In genomic region chr16:89883346-89884040, GRCh38 we compare ENCODE assay signal across 28 cellular contexts. TPM values are rescaled to one million over a fixed set of nuclear protein-coding genes. Genes with fewer than 3 reads are reported as not detected.
DNase-seq lines count a peak whose midpoint lies in the region; ATAC-seq, FAIRE-seq and TF ChIP-seq lines count a peak whose summit lies in the region.
"Had no signal": no experiment of that assay in that cellular context is flagged by ENCODE, and none has a peak within 500 bp of the region (broad histone marks: within the 10 kb centered on the region; RNA-seq: fewer than 3 reads in every experiment).

No MANE protein-coding gene starts in this region.

- H2AFZ ChIP-seq in HepG2 (ENCODE audit: low read length), result no peak overlapping the region

- H3K27me3 ChIP-seq in HepG2 (ENCODE audit: control insufficient read depth in 1 of 2, insufficient read depth in 2 of 2, low read length in 2 of 2), result no peaks in the 10 kb centered on the region
- no peaks in the 10 kb centered on the region for H3K27me3 ChIP-seq in right lobe of liver
- no peaks in the 10 kb centered on the region for H3K27me3 ChIP-seq in H7 (ENCODE audit: control insufficient read depth, insufficient read depth, low read length)
- H3K27me3 ChIP-seq: BLaER1, pancreas, transverse colon had no signal

- no peak for ATAC-seq in HepG2
- ATAC-seq in right lobe of liver, result no peak
- ATAC-seq in T-helper 17 cell, result no peak
- ATAC-seq in HG03460 (IDR thresholded peaks at IDR 0.05; ENCODE audit: unreplicated experiment), result no peak
- ATAC-seq: activated T-cell treated with anti-CD3 and anti-CD28 coated beads, Interleukin-2, amount 50 U/mL, for 4 hours; Panc1; pancreas had no signal

- H4K20me1 ChIP-seq in HepG2 (ENCODE audit: insufficient read depth, low read length), result peaks cover 11% of the 10 kb centered on the region

- intact Hi-C loops in HepG2 (cut with micrococcal nuclease; ENCODE audit: unreplicated experiment), result no loop called here
- intact Hi-C loops in right lobe of liver (cut with DNase I), result no loop called here

- no peak for FAIRE-seq in HepG2 (lab: Jason Lieb, UNC)
- FAIRE-seq: GM19239, pancreas had no signal

- no peaks in the 10 kb centered on the region for H3K4me1 ChIP-seq in HepG2 (ENCODE audit: insufficient read depth, low read length)
- no peaks in the 10 kb centered on the region for H3K4me1 ChIP-seq in right lobe of liver
- H3K4me1 ChIP-seq: left ventricle myocardium inferior, pancreas, transverse colon had no signal

- DNase-seq in HepG2 (ENCODE audit: low spot score) (no peak), right lobe of liver (no peak), T-helper 17 cell (no peak), mesothelial cell of epicardium (ENCODE audit: low spot score in 2 of 2, unreplicated experiment in 2 of 2) (no peak), H7 (no peak), hepatic stellate cell (ENCODE audit: low spot score) (no peak)
- DNase-seq: activated CD4-positive, alpha-beta T cell treated with anti-CD3 and anti-CD28 coated beads, Interleukin-2, amount 50 U/mL, for 1 hour; activated T-cell treated with anti-CD3 and anti-CD28 coated beads, Interleukin-2, amount 50 U/mL, for 4 hours; aorta; DMS79 treated with DMSO at 0.1 percent for 48 hours; GF-D8; Kasumi-1; left ventricle myocardium inferior; MV-4-11; naive B cell; NCI-H1436 treated with DMSO at 0.1 percent for 48 hours; NCI-H2171; NCI-H524 treated with DMSO at 0.1 percent for 48 hours; pancreas; SIG-M5; stimulated activated CD4-positive, alpha-beta T cell treated with anti-CD3 and anti-CD28 coated beads, Interleukin-2, amount 100 ng/mL, for 24 hours; T1000; transverse colon; WERI-Rb-1 had no signal

- peak overlapping the region; percentile 80 for H3K27ac Mint-ChIP-seq in T-helper 17 cell
- peak overlapping the region; percentile 56 for H3K27ac Mint-ChIP-seq in mesothelial cell of epicardium

- CTCF ChIA-PET in HepG2 (lab: Yijun Ruan, JAX; ENCODE audit: low intra/inter-chr PET ratio, low total read pairs), result no interaction called here

- no TSS peak for BruUV-seq in HepG2 (replicated peaks; lab: Mats Ljungman, UMichigan)

- H3K4me3 Mint-ChIP-seq in T-helper 17 cell (no peak overlapping the region), mesothelial cell of epicardium (no peak overlapping the region)
- H3K4me3 Mint-ChIP-seq: activated T-cell treated with anti-CD3 and anti-CD28 coated beads, Interleukin-2, amount 50 U/mL, for 4 hours; naive B cell had no signal

- no peaks in the 10 kb centered on the region for H3K9me3 Mint-ChIP-seq in mesothelial cell of epicardium
- H3K9me3 Mint-ChIP-seq: activated T-cell treated with anti-CD3 and anti-CD28 coated beads, Interleukin-2, amount 50 U/mL, for 4 hours; naive B cell had no signal

- no peak for TF ChIP-seq RAD21 in HepG2 (CRISPR knock-in tag; IDR thresholded peaks at IDR 0.05)

- H3K4me1 Mint-ChIP-seq in T-helper 17 cell (peaks cover 18% of the 10 kb centered on the region), mesothelial cell of epicardium (peaks cover 13% of the 10 kb centered on the region)

- H3K36me3 ChIP-seq in HepG2 (replicated peaks in 1 of 2; ENCODE audit: control insufficient read depth in 1 of 2, insufficient read depth in 2 of 2, low read length in 2 of 2) (peaks cover 43 to 86% of the 10 kb centered on the region in 2 experiments), right lobe of liver (peaks cover 7 to 84% (median 42%) of the 10 kb centered on the region in 4 donors), H7 (replicated peaks; ENCODE audit: control insufficient read depth, insufficient read depth, low read length) (peaks cover 30% of the 10 kb centered on the region)

- TF ChIP-seq EP300 in HepG2 (IDR thresholded peaks at IDR 0.05; ENCODE audit: low read depth in 2 of 2, low read length in 2 of 2) (no peak), HepG2 (CRISPR knock-in tag; IDR thresholded peaks at IDR 0.05; ENCODE audit: borderline replicate concordance) (no peak)

- H3K79me2 ChIP-seq in HepG2 (ENCODE audit: insufficient read depth, low read length), result peaks cover 41% of the 10 kb centered on the region

- H3K27me3 Mint-ChIP-seq in T-helper 17 cell (no peaks in the 10 kb centered on the region), mesothelial cell of epicardium (ENCODE audit: low read depth) (no peaks in the 10 kb centered on the region)
- H3K27me3 Mint-ChIP-seq: naive B cell had no signal

- no peak for TF ChIP-seq CTCF in HepG2 (CRISPR knock-in tag; IDR thresholded peaks at IDR 0.05)
- no peak for TF ChIP-seq CTCF in right lobe of liver (IDR thresholded peaks at IDR 0.05)
- TF ChIP-seq CTCF in mesothelial cell of epicardium (IDR thresholded peaks at IDR 0.05; ENCODE audit: unreplicated experiment), result no peak

- H3K9ac ChIP-seq in HepG2 (ENCODE audit: insufficient read depth, low read depth, low read length), result no peak overlapping the region

- H3K4me3 ChIP-seq in HepG2 (replicated peaks in 1 of 3; ENCODE audit: insufficient read depth in 1 of 3, low read depth in 2 of 3, low read length in 3 of 3) (no peak overlapping the region), right lobe of liver (no peak overlapping the region), H7 (ENCODE audit: insufficient read depth, low read depth, low read length) (no peak overlapping the region)
- H3K4me3 ChIP-seq: BLaER1, left ventricle myocardium inferior, pancreas, transverse colon had no signal

- POLR2A ChIA-PET in HepG2 (lab: Yijun Ruan, JAX), result no interaction called here

- TF ChIP-seq POLR2A in HepG2 (IDR thresholded peaks at IDR 0.05; ENCODE audit: insufficient read depth in 1 of 2, low read depth in 2 of 2, low read length in 2 of 2), result no peak
- TF ChIP-seq POLR2A in right lobe of liver (IDR thresholded peaks at IDR 0.05), result no peak

- in situ Hi-C loops in HepG2 (cut with HindIII; ENCODE audit: extremely low pct_ligation_motif_present, low pct_unique_long_range_greater_than_20kb), result no loop called here

- no peaks in the 10 kb centered on the region for H3K9me3 ChIP-seq in HepG2 (ENCODE audit: low read length)
- no peaks in the 10 kb centered on the region for H3K9me3 ChIP-seq in right lobe of liver
- no peaks in the 10 kb centered on the region for H3K9me3 ChIP-seq in T-helper 17 cell (ENCODE audit: control insufficient read depth, low read length, poor library complexity, severe bottlenecking)
- H3K9me3 ChIP-seq: BLaER1, left ventricle myocardium inferior, pancreas, transverse colon had no signal

- H3K27ac ChIP-seq in HepG2 (ENCODE audit: extremely low read length, insufficient read depth, low read length) (no peak overlapping the region), right lobe of liver (no peak overlapping the region)
- H3K27ac ChIP-seq: BLaER1, left ventricle myocardium inferior, pancreas, transverse colon, WERI-Rb-1 had no signal

- 97% methylated on average over 28 of the region's 28 CpGs for WGBS in HepG2 (ENCODE audit: low lambda C conversion rate)
- WGBS in right lobe of liver (ENCODE audit: insufficient coverage, low coverage, low lambda C conversion rate, missing lambda C conversion rate), result 86% methylated on average over 12 of the region's 28 CpGs

- H3K4me2 ChIP-seq in HepG2 (ENCODE audit: low read depth, low read length), result no peak overlapping the region
- H3K4me2 ChIP-seq: BLaER1 had no signal

- peaks cover 7% of the 10 kb centered on the region for H3K36me3 Mint-ChIP-seq in T-helper 17 cell (ENCODE audit: low read depth)
- peaks cover 34% of the 10 kb centered on the region for H3K36me3 Mint-ChIP-seq in mesothelial cell of epicardium

RNA-seq across cellular contexts. Expression of gene TCF25, which starts 10.1 kb away (rescaled TPM):
- total RNA-seq in HepG2 (2016; rRNA removed; fragmentation: Illumina TruSeq; extraction: Trizol) (98.4 and 138 TPM in 2 replicates), right lobe of liver (10 to 100 TPM; 66.6 to 91.6 (median 77.9) TPM), T-helper 17 cell (100 to 1,000 TPM; 393 to 428 TPM), mesothelial cell of epicardium (304 to 323 TPM (median 313 TPM) in 3 replicates)
- total RNA-seq in HepG2 (2016; cell fraction: cytosol; rRNA removed; fragmentation: Illumina TruSeq; extraction: Trizol; ENCODE audit: low read depth), result 70.6 and 87.2 TPM in 2 replicates
- total RNA-seq in HepG2 (2016; cell fraction: insoluble cytoplasmic fraction; rRNA removed; fragmentation: Illumina TruSeq; extraction: Trizol), result 75.7 and 144 TPM in 2 replicates
- total RNA-seq in HepG2 (2016; cell fraction: membrane; rRNA removed; fragmentation: Illumina TruSeq; extraction: Trizol), result 50.6 and 58.6 TPM in 2 replicates
- total RNA-seq in HepG2 (2016; cell fraction: nucleus; rRNA removed; fragmentation: Illumina TruSeq; extraction: Trizol), result 110 and 124 TPM in 2 replicates
- polyA plus RNA-seq in HepG2 (2011; rRNA removed), result 206 and 274 TPM in 2 replicates
- polyA plus RNA-seq in HepG2 (2011; cell fraction: cytosol; rRNA removed), result 65.2 and 80.6 TPM in 2 replicates
- 1,625 and 1,754 TPM in 2 replicates for polyA plus RNA-seq in HepG2 (2011; cell fraction: nucleus; rRNA removed)
- polyA plus RNA-seq in HepG2 (2012), result 188 and 209 TPM in 2 replicates
- 17.8 and 22.1 TPM in 2 replicates for polyA plus RNA-seq in HepG2 (2016; cell fraction: cytosol; fragmentation: Illumina TruSeq; extraction: Trizol; ENCODE audit: low read depth)
- 69.5 and 77.6 TPM in 2 replicates for polyA plus RNA-seq in HepG2 (2016; cell fraction: insoluble cytoplasmic fraction; fragmentation: Illumina TruSeq; extraction: Trizol; ENCODE audit: low read depth)
- 24.7 and 32.6 TPM in 2 replicates for polyA plus RNA-seq in HepG2 (2016; cell fraction: membrane; fragmentation: Illumina TruSeq; extraction: Trizol; ENCODE audit: low read depth)
- 312 and 330 TPM in 2 replicates for polyA plus RNA-seq in HepG2 (2016; cell fraction: nucleus; fragmentation: Illumina TruSeq; extraction: Trizol; ENCODE audit: insufficient read depth, low read depth)
- polyA minus RNA-seq in HepG2 (2011; rRNA and poly(A)+ RNA removed; ENCODE audit: low replicate concordance), result 107 and 121 TPM in 2 replicates
- polyA minus RNA-seq in HepG2 (2011; cell fraction: cytosol; rRNA and poly(A)+ RNA removed), result 35.2 and 43.3 TPM in 2 replicates
- 166 and 179 TPM in 2 replicates for polyA minus RNA-seq in HepG2 (2011; cell fraction: nucleus; rRNA and poly(A)+ RNA removed)
- 70.5 and 71.8 TPM in 2 replicates for total RNA-seq in H7 (2014; rRNA removed; shearing (Covaris generic))

RNA-seq across cellular contexts. Expression of gene MC1R, which starts 35.2 kb away (rescaled TPM):
- total RNA-seq in HepG2 (2016; rRNA removed; fragmentation: Illumina TruSeq; extraction: Trizol) (7.2 and 9.1 TPM in 2 replicates), right lobe of liver (1 to 10 TPM in 2 of 6 experiments, under 1 TPM in 4; 0.31 to 1.6 (median 0.77) TPM), T-helper 17 cell (10 to 100 TPM; 10.1 to 13.8 TPM), mesothelial cell of epicardium (6.7 to 7.5 TPM (median 7.5 TPM) in 3 replicates)
- total RNA-seq in HepG2 (2016; cell fraction: cytosol; rRNA removed; fragmentation: Illumina TruSeq; extraction: Trizol; ENCODE audit: low read depth), result 3.5 and 3.7 TPM in 2 replicates
- total RNA-seq in HepG2 (2016; cell fraction: insoluble cytoplasmic fraction; rRNA removed; fragmentation: Illumina TruSeq; extraction: Trizol), result 8.1 and 8.7 TPM in 2 replicates
- 8.1 and 9.5 TPM in 2 replicates for total RNA-seq in HepG2 (2016; cell fraction: membrane; rRNA removed; fragmentation: Illumina TruSeq; extraction: Trizol)
- total RNA-seq in HepG2 (2016; cell fraction: nucleus; rRNA removed; fragmentation: Illumina TruSeq; extraction: Trizol), result 7.2 and 7.7 TPM in 2 replicates
- polyA plus RNA-seq in HepG2 (2011; rRNA removed), result 14.8 and 20.0 TPM in 2 replicates
- 14.8 and 18.9 TPM in 2 replicates for polyA plus RNA-seq in HepG2 (2011; cell fraction: cytosol; rRNA removed)
- 89.3 and 96.4 TPM in 2 replicates for polyA plus RNA-seq in HepG2 (2011; cell fraction: nucleus; rRNA removed)
- polyA plus RNA-seq in HepG2 (2012), result 6.5 and 12.0 TPM in 2 replicates
- 2.9 and 3.1 TPM in 2 replicates for polyA plus RNA-seq in HepG2 (2016; cell fraction: cytosol; fragmentation: Illumina TruSeq; extraction: Trizol; ENCODE audit: low read depth)
- polyA plus RNA-seq in HepG2 (2016; cell fraction: insoluble cytoplasmic fraction; fragmentation: Illumina TruSeq; extraction: Trizol; ENCODE audit: low read depth), result 6.7 and 7.1 TPM in 2 replicates
- polyA plus RNA-seq in HepG2 (2016; cell fraction: membrane; fragmentation: Illumina TruSeq; extraction: Trizol; ENCODE audit: low read depth), result 6.5 and 7.5 TPM in 2 replicates
- polyA plus RNA-seq in HepG2 (2016; cell fraction: nucleus; fragmentation: Illumina TruSeq; extraction: Trizol; ENCODE audit: insufficient read depth, low read depth), result 17.7 and 19.3 TPM in 2 replicates
- polyA minus RNA-seq in HepG2 (2011; rRNA and poly(A)+ RNA removed; ENCODE audit: low replicate concordance), result 23.7 and 30.7 TPM in 2 replicates
- 5.4 and 5.5 TPM in 2 replicates for polyA minus RNA-seq in HepG2 (2011; cell fraction: cytosol; rRNA and poly(A)+ RNA removed)
- 16.0 and 17.0 TPM in 2 replicates for polyA minus RNA-seq in HepG2 (2011; cell fraction: nucleus; rRNA and poly(A)+ RNA removed)
- 5.6 and 6.5 TPM in 2 replicates for total RNA-seq in H7 (2014; rRNA removed; shearing (Covaris generic))

RNA-seq across cellular contexts. Expression of gene TUBB3, which starts 39.6 kb away (rescaled TPM):
- 161 and 185 TPM in 2 replicates for total RNA-seq in HepG2 (2016; rRNA removed; fragmentation: Illumina TruSeq; extraction: Trizol)
- total RNA-seq in HepG2 (2016; cell fraction: cytosol; rRNA removed; fragmentation: Illumina TruSeq; extraction: Trizol; ENCODE audit: low read depth), result 94.2 and 96.8 TPM in 2 replicates
- total RNA-seq in HepG2 (2016; cell fraction: insoluble cytoplasmic fraction; rRNA removed; fragmentation: Illumina TruSeq; extraction: Trizol), result 145 and 195 TPM in 2 replicates
- 140 and 142 TPM in 2 replicates for total RNA-seq in HepG2 (2016; cell fraction: membrane; rRNA removed; fragmentation: Illumina TruSeq; extraction: Trizol)
- total RNA-seq in HepG2 (2016; cell fraction: nucleus; rRNA removed; fragmentation: Illumina TruSeq; extraction: Trizol), result 81.3 and 94.7 TPM in 2 replicates
- 110 and 152 TPM in 2 replicates for polyA plus RNA-seq in HepG2 (2011; rRNA removed)
- polyA plus RNA-seq in HepG2 (2011; cell fraction: cytosol; rRNA removed), result 84.2 and 120 TPM in 2 replicates
- polyA plus RNA-seq in HepG2 (2011; cell fraction: nucleus; rRNA removed), result 168 and 179 TPM in 2 replicates
- polyA plus RNA-seq in HepG2 (2012), result 45.2 and 119 TPM in 2 replicates
- 63.1 and 64.3 TPM in 2 replicates for polyA plus RNA-seq in HepG2 (2016; cell fraction: cytosol; fragmentation: Illumina TruSeq; extraction: Trizol; ENCODE audit: low read depth)
- 127 and 159 TPM in 2 replicates for polyA plus RNA-seq in HepG2 (2016; cell fraction: insoluble cytoplasmic fraction; fragmentation: Illumina TruSeq; extraction: Trizol; ENCODE audit: low read depth)
- polyA plus RNA-seq in HepG2 (2016; cell fraction: membrane; fragmentation: Illumina TruSeq; extraction: Trizol; ENCODE audit: low read depth), result 87.3 and 99.0 TPM in 2 replicates
- 138 and 154 TPM in 2 replicates for polyA plus RNA-seq in HepG2 (2016; cell fraction: nucleus; fragmentation: Illumina TruSeq; extraction: Trizol; ENCODE audit: insufficient read depth, low read depth)
- 34.9 and 340 TPM in 2 replicates for polyA minus RNA-seq in HepG2 (2011; rRNA and poly(A)+ RNA removed; ENCODE audit: low replicate concordance)
- 99.4 and 107 TPM in 2 replicates for polyA minus RNA-seq in HepG2 (2011; cell fraction: cytosol; rRNA and poly(A)+ RNA removed)
- 34.8 and 42.6 TPM in 2 replicates for polyA minus RNA-seq in HepG2 (2011; cell fraction: nucleus; rRNA and poly(A)+ RNA removed)
- under 1 TPM in 4 of 6 experiments, not detected in 2; 0.13 to 0.86 (median 0.36) TPM for total RNA-seq in right lobe of liver
- under 1 TPM; 0.52 to 0.96 TPM for total RNA-seq in T-helper 17 cell
- total RNA-seq in mesothelial cell of epicardium, result 24.5 to 26.4 TPM (median 24.7 TPM) in 3 replicates
- 390 and 607 TPM in 2 replicates for total RNA-seq in H7 (2014; rRNA removed; shearing (Covaris generic))

RNA-seq across cellular contexts. Expression of gene SPIRE2, which starts 55.2 kb away (rescaled TPM):
- total RNA-seq in HepG2 (2016; rRNA removed; fragmentation: Illumina TruSeq; extraction: Trizol) (7.6 and 13.3 TPM in 2 replicates), right lobe of liver (1 to 10 TPM; 4.8 to 7.8 (median 6.1) TPM), T-helper 17 cell (1 to 10 TPM; 1.3 to 3.3 TPM), mesothelial cell of epicardium (4.9 to 6.8 TPM (median 5.5 TPM) in 3 replicates)
- total RNA-seq in HepG2 (2016; cell fraction: cytosol; rRNA removed; fragmentation: Illumina TruSeq; extraction: Trizol; ENCODE audit: low read depth), result 7.4 and 7.6 TPM in 2 replicates
- total RNA-seq in HepG2 (2016; cell fraction: insoluble cytoplasmic fraction; rRNA removed; fragmentation: Illumina TruSeq; extraction: Trizol), result 6.9 and 15.0 TPM in 2 replicates
- 13.7 and 13.8 TPM in 2 replicates for total RNA-seq in HepG2 (2016; cell fraction: membrane; rRNA removed; fragmentation: Illumina TruSeq; extraction: Trizol)
- total RNA-seq in HepG2 (2016; cell fraction: nucleus; rRNA removed; fragmentation: Illumina TruSeq; extraction: Trizol), result 16.9 and 26.9 TPM in 2 replicates
- polyA plus RNA-seq in HepG2 (2011; rRNA removed), result 37.5 and 55.7 TPM in 2 replicates
- polyA plus RNA-seq in HepG2 (2011; cell fraction: cytosol; rRNA removed), result 29.8 and 35.9 TPM in 2 replicates
- polyA plus RNA-seq in HepG2 (2011; cell fraction: nucleus; rRNA removed), result 186 and 193 TPM in 2 replicates
- polyA plus RNA-seq in HepG2 (2012), result 30.1 and 41.7 TPM in 2 replicates
- polyA plus RNA-seq in HepG2 (2016; cell fraction: cytosol; fragmentation: Illumina TruSeq; extraction: Trizol; ENCODE audit: low read depth), result 5.5 and 5.7 TPM in 2 replicates
- 9.8 and 12.7 TPM in 2 replicates for polyA plus RNA-seq in HepG2 (2016; cell fraction: insoluble cytoplasmic fraction; fragmentation: Illumina TruSeq; extraction: Trizol; ENCODE audit: low read depth)
- polyA plus RNA-seq in HepG2 (2016; cell fraction: membrane; fragmentation: Illumina TruSeq; extraction: Trizol; ENCODE audit: low read depth), result 11.2 and 11.5 TPM in 2 replicates
- 72.0 and 77.2 TPM in 2 replicates for polyA plus RNA-seq in HepG2 (2016; cell fraction: nucleus; fragmentation: Illumina TruSeq; extraction: Trizol; ENCODE audit: insufficient read depth, low read depth)
- polyA minus RNA-seq in HepG2 (2011; rRNA and poly(A)+ RNA removed; ENCODE audit: low replicate concordance), result 39.8 and 51.7 TPM in 2 replicates
- 21.2 and 22.1 TPM in 2 replicates for polyA minus RNA-seq in HepG2 (2011; cell fraction: cytosol; rRNA and poly(A)+ RNA removed)
- polyA minus RNA-seq in HepG2 (2011; cell fraction: nucleus; rRNA and poly(A)+ RNA removed), result 47.1 and 54.0 TPM in 2 replicates
- 8.2 and 9.6 TPM in 2 replicates for total RNA-seq in H7 (2014; rRNA removed; shearing (Covaris generic))

Comparison
In these comparisons a context has a peak if more than half of its experiments do, and no peak if none do; other contexts are left out.
1. RNA of gene TUBB3, which starts 39.6 kb away (total RNA-seq): 390 to 607 TPM in H7, 81.3 to 195 TPM in HepG2 and 24.5 to 26.4 TPM in mesothelial cell of epicardium; 0.52 to 0.96 TPM in T-helper 17 cell and 0.13 to 0.86 TPM in right lobe of liver; every median in the first group is over 10 times any median in the second.